ENCODE assay signal across 2 cellular contexts in the genomic region with DNA sequence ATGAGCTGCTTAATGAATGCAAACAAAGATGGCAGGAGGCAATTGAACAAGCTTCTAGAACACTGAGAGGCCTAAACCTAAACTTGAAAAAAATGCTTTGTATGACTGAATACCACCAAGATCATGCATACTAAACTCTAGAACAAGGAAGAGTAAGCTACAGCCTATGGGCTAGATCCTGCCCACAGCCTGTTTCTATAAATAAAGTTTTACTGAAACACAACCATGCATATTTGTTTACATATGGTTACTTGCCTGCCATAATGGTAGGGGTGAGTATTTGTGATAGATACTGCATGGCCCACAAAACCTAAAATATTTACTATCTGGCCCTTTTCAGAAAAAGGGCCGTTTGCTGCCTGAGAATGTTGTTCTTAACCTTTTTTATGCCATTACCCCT.
A peak's percentile ranks its signal among the peaks of the same experiment; 100 is the strongest.
TF ChIP-seq lines count a peak whose summit lies in the region.

No MANE protein-coding gene starts in this region.

TF ChIP-seq in HepG2, 621 proteins besides CTCF, POLR2A, EP300 and RAD21:
- TF ChIP-seq CENPX (CRISPR knock-in tag; IDR thresholded peaks at IDR 0.05) (no peak), MAFK (conservative IDR thresholded peaks at IDR 0.05 in 1 of 2, IDR thresholded peaks at IDR 0.05 in 1 of 2; ENCODE audit: low read length in 2 of 2) (no peak), ZNF703 (CRISPR knock-in tag; IDR thresholded peaks at IDR 0.05; ENCODE audit: borderline replicate concordance) (no peak), ZBTB40 (IDR thresholded peaks at IDR 0.05) (no peak), ZBTB40 (CRISPR knock-in tag; IDR thresholded peaks at IDR 0.05) (no peak), SP1 (IDR thresholded peaks at IDR 0.05) (no peak), SP1 (CRISPR knock-in tag; IDR thresholded peaks at IDR 0.05) (no peak), CEBPG (CRISPR knock-in tag; IDR thresholded peaks at IDR 0.05) (no peak), GATAD2A (CRISPR knock-in tag; IDR thresholded peaks at IDR 0.05) (no peak), NFE2 (CRISPR knock-in tag; IDR thresholded peaks at IDR 0.05) (no peak)
- TF ChIP-seq, protein P1, sequence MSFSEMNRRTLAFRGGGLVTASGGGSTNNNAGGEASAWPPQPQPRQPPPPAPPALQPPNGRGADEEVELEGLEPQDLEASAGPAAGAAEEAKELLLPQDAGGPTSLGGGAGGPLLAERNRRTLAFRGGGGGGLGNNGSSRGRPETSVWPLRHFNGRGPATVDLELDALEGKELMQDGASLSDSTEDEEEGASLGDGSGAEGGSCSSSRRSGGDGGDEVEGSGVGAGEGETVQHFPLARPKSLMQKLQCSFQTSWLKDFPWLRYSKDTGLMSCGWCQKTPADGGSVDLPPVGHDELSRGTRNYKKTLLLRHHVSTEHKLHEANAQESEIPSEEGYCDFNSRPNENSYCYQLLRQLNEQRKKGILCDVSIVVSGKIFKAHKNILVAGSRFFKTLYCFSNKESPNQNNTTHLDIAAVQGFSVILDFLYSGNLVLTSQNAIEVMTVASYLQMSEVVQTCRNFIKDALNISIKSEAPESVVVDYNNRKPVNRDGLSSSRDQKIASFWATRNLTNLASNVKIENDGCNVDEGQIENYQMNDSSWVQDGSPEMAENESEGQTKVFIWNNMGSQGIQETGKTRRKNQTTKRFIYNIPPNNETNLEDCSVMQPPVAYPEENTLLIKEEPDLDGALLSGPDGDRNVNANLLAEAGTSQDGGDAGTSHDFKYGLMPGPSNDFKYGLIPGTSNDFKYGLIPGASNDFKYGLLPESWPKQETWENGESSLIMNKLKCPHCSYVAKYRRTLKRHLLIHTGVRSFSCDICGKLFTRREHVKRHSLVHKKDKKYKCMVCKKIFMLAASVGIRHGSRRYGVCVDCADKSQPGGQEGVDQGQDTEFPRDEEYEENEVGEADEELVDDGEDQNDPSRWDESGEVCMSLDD (CRISPR knock-in tag; IDR thresholded peaks at IDR 0.05; ENCODE audit: borderline replicate concordance): no peak

TF ChIP-seq in K562, 482 proteins besides CTCF, POLR2A, EP300 and RAD21:
- TF ChIP-seq ZNF324 (CRISPR knock-in tag; IDR thresholded peaks at IDR 0.05) (no peak), ZBTB40 (IDR thresholded peaks at IDR 0.05) (peak; percentile 65), ZBTB40 (CRISPR knock-in tag; IDR thresholded peaks at IDR 0.05) (no peak)
